Comparison of ENCODE assay signal across 11 cellular contexts in the genomic region with DNA sequence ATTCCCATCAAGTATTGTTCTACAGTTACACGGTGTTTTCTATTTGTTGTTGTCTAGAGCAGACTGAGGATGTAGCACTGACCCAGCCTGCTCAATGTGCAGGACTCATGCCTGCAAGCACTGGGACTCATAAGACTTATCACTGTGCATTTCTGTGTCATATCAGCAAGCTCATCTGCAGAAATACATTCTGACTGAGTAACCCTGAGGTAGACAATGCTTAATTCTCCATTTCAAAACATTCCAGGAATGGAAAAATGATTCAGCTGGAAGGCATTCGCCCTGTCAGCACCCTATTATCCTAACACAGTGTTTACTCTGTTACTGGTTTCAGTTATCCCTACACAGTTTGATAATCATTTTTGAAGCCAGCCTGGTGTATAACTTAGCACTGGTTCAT.
DNase-seq lines count a peak whose midpoint lies in the region; ATAC-seq and TF ChIP-seq lines count a peak whose summit lies in the region.
"Had no signal": no experiment of that assay in that cellular context is flagged by ENCODE, and none has a peak within 500 bp of the region (broad histone marks: within the 10 kb centered on the region; RNA-seq: fewer than 3 reads in every experiment).

No MANE protein-coding gene starts in this region.

- H3K4me1 Mint-ChIP-seq in activated T-cell treated with anti-CD3 and anti-CD28 coated beads, Interleukin-2, amount 50 U/mL, for 4 hours (ENCODE audit: low read depth), result no peaks in the 10 kb centered on the region

- POLR2A ChIA-PET in AG04449 (lab: Yijun Ruan, JAX), result no interaction called here

- H3K9me3 ChIP-seq in adipocyte (ENCODE audit: control insufficient read depth, low read length), result no peaks in the 10 kb centered on the region
- H3K9me3 ChIP-seq: right atrium auricular region had no signal

- no peak for TF ChIP-seq CTCF in AG04449 (IDR thresholded peaks at IDR 0.05; ENCODE audit: insufficient read depth, low read length, missing control alignments)

- DNase-seq in AG04449 (ENCODE audit: low read depth, low spot score) (peak; percentile 61), HT1080 (ENCODE audit: low read depth) (peak; percentile 95), adipocyte (ENCODE audit: low read depth) (peak; percentile 78), iris pigment epithelial cell (ENCODE audit: low read depth) (peak; percentile 94), SKM-1 (lab: John Stamatoyannopoulos, UW; ENCODE audit: unreplicated experiment) (no peak)
- DNase-seq in activated T-cell treated with anti-CD3 and anti-CD28 coated beads, Interleukin-2, amount 50 U/mL, for 4 hours, result no peak
- no peak for DNase-seq in stimulated activated naive CD8-positive, alpha-beta T cell treated with anti-CD3 and anti-CD28 coated beads, Interleukin-15, Interleukin-2, amounts not matched to agents 100 U/mL and 50 U/mL, for 24 hours
- DNase-seq: NCI-H2081 treated with DMSO at 0.1 percent for 48 hours had no signal

- H3K4me3 ChIP-seq in AG04449 (ENCODE audit: low read depth, low read length) (no peak overlapping the region), adipocyte (ENCODE audit: low read length) (peak overlapping the region; percentile 45)
- H3K4me3 ChIP-seq: right atrium auricular region had no signal

- ATAC-seq in activated T-cell treated with anti-CD3 and anti-CD28 coated beads, Interleukin-2, amount 50 U/mL, for 4 hours, result no peak
- no peak for ATAC-seq in GM19397 (IDR thresholded peaks at IDR 0.05; ENCODE audit: unreplicated experiment)
- no peak for ATAC-seq in stimulated activated naive CD8-positive, alpha-beta T cell treated with anti-CD3 and anti-CD28 coated beads, Interleukin-15, Interleukin-2, amounts not matched to agents 100 U/mL and 50 U/mL, for 24 hours

- H3K27me3 ChIP-seq in adipocyte (replicated peaks; ENCODE audit: control insufficient read depth, insufficient read depth, low read length), result no peaks in the 10 kb centered on the region
- H3K27me3 ChIP-seq: right atrium auricular region had no signal

- peaks cover 13% of the 10 kb centered on the region for H3K4me1 ChIP-seq in adipocyte (ENCODE audit: control insufficient read depth, insufficient read depth, low read length)
- H3K4me1 ChIP-seq: right atrium auricular region had no signal

- no peaks in the 10 kb centered on the region for H3K36me3 ChIP-seq in adipocyte (ENCODE audit: control insufficient read depth, insufficient read depth, low read length, severe bottlenecking)
- H3K36me3 ChIP-seq: right atrium auricular region had no signal

- no peak overlapping the region for H3K9ac ChIP-seq in adipocyte (ENCODE audit: low read length)

- H3K9me3 Mint-ChIP-seq in activated T-cell treated with anti-CD3 and anti-CD28 coated beads, Interleukin-2, amount 50 U/mL, for 4 hours, result peaks cover 9% of the 10 kb centered on the region

- CTCF ChIA-PET in AG04449 (lab: Yijun Ruan, JAX), result no interaction called here

- H3K36me3 Mint-ChIP-seq in activated T-cell treated with anti-CD3 and anti-CD28 coated beads, Interleukin-2, amount 50 U/mL, for 4 hours (ENCODE audit: insufficient read depth), result no peaks in the 10 kb centered on the region
- H3K36me3 Mint-ChIP-seq: activated naive CD8-positive, alpha-beta T cell had no signal

- no peaks in the 10 kb centered on the region for H3K27me3 Mint-ChIP-seq in activated T-cell treated with anti-CD3 and anti-CD28 coated beads, Interleukin-2, amount 50 U/mL, for 4 hours (ENCODE audit: low read depth)
- H3K27me3 Mint-ChIP-seq: activated naive CD8-positive, alpha-beta T cell had no signal

- no peak overlapping the region for H3K4me3 Mint-ChIP-seq in activated T-cell treated with anti-CD3 and anti-CD28 coated beads, Interleukin-2, amount 50 U/mL, for 4 hours
- H3K4me3 Mint-ChIP-seq: activated naive CD8-positive, alpha-beta T cell had no signal

Comparison
In these comparisons a context has a peak if more than half of its experiments do, and no peak if none do; other contexts are left out.
1. DNase-seq: peak in AG04449 (single experiment), HT1080 (single experiment), adipocyte (single experiment) and iris pigment epithelial cell (single experiment); none in activated T-cell treated with anti-CD3 and anti-CD28 coated beads, Interleukin-2, amount 50 U/mL, for 4 hours (single experiment), stimulated activated naive CD8-positive, alpha-beta T cell treated with anti-CD3 and anti-CD28 coated beads, Interleukin-15, Interleukin-2, amounts not matched to agents 100 U/mL and 50 U/mL, for 24 hours (single experiment) and SKM-1 (single experiment).